1 cellular context compared by ENCODE assay signal in genomic region chr16:19113577-19114358, GRCh38.
TF ChIP-seq lines count a peak whose summit lies in the region.

ITPRIPL2 (plus strand) TSS chr16:19113964; CDS start chr16:19114462, 498 bp downstream.

TF ChIP-seq in A549, 52 proteins besides CTCF, POLR2A, EP300 and RAD21 (continued from another document):
- TF ChIP-seq REST (IDR thresholded peaks at IDR 0.05) = no peak
